In the genomic region with DNA sequence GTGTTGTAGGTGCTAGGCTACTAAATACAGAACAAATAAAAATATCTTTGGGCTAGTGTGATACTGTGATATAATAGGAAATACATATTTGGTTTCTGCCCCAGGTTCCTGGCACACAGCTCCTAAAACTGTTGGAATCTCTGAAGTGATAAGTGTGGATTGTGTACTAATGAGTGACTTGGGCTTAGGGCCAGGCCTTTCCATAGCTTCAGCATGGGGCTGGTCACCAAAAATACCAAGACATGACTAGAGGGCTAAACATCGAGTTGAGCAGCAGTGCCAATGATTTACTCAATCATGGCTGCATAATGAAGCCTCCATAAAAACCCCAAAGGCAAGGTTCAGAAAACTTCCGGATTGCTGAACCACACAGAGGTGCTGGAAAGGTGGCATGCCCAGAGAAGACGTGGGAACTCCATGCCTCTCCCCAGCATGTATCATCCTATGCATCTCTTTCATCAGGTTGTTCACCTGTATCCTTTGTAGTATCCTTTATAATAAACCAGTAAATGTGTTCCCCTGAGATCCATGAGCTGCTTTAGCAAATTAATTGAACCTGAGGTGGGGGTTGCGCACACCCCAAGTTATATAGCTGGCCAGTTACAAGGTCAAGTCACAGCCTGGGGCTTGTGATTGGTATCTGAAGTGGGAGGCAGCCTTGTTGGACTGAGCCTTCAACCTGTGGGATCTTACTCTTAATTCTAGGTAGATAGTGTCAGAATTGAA, we compare ENCODE assay signal across 13 cellular contexts. TPM values are rescaled to one million over a fixed set of nuclear protein-coding genes. Genes with fewer than 3 reads are reported as not detected.
DNase-seq lines count a peak whose midpoint lies in the region; ATAC-seq and TF ChIP-seq lines count a peak whose summit lies in the region.
"Had no signal": no experiment of that assay in that cellular context is flagged by ENCODE, and none has a peak within 500 bp of the region (broad histone marks: within the 10 kb centered on the region; RNA-seq: fewer than 3 reads in every experiment).

No MANE protein-coding gene starts in this region.

- CTCF ChIA-PET in CD4-positive, alpha-beta T cell (lab: Charles Lee), result no interaction called here

- H3K27me3 ChIP-seq in stomach, result no peaks in the 10 kb centered on the region
- no peaks in the 10 kb centered on the region for H3K27me3 ChIP-seq in CD4-positive, alpha-beta T cell (ENCODE audit: control insufficient read depth, insufficient read depth, low read length)

- ATAC-seq in left ventricle myocardium superior (peak; percentile 95), left lobe of liver (no peak)
- ATAC-seq in CD4-positive, alpha-beta T cell (ENCODE audit: poor library complexity), result no peak

- TF ChIP-seq CTCF in chondrocyte (IDR thresholded peaks at IDR 0.05) (no peak), stomach (IDR thresholded peaks at IDR 0.05) (no peak)
- TF ChIP-seq CTCF in CD4-positive, alpha-beta T cell (IDR thresholded peaks at IDR 0.05), result no peak

- no peaks in the 10 kb centered on the region for H3K9me3 ChIP-seq in stomach
- H3K9me3 ChIP-seq in CD4-positive, alpha-beta T cell (ENCODE audit: control insufficient read depth, low read length), result no peaks in the 10 kb centered on the region

- H3K27ac ChIP-seq in stomach, result peak overlapping the region; percentile 40 to 62 (median 53)
- no peak overlapping the region for H3K27ac ChIP-seq in CD4-positive, alpha-beta T cell (ENCODE audit: low read depth, low read length)

- H3K36me3 ChIP-seq in stomach, result peaks cover 0 to 3% (median 0%) of the 10 kb centered on the region in 4 donors

- no peaks in the 10 kb centered on the region for H3K27me3 Mint-ChIP-seq in chondrocyte (ENCODE audit: low read depth)
- H3K27me3 Mint-ChIP-seq in CD4-positive, alpha-beta T cell, result no peaks in the 10 kb centered on the region
- H3K27me3 Mint-ChIP-seq: activated naive CD8-positive, alpha-beta T cell treated with anti-CD3 and anti-CD28 coated beads, Interleukin-2, amount 10 ng/mL, durations not matched to agents 7 days and 5 days had no signal

- DNase-seq in NCI-H226 (peak; percentile 56), chondrocyte (ENCODE audit: low spot score) (no peak), left ventricle myocardium superior (peak; percentile 41), stomach (peak; percentile 86), LoVo (ENCODE audit: low spot score) (no peak), left lobe of liver (ENCODE audit: low spot score) (no peak)
- no peak for DNase-seq in CD4-positive, alpha-beta T cell
- DNase-seq: activated CD8-positive, alpha-beta memory T cell treated with anti-CD3 and anti-CD28 coated beads, Interleukin-2, amount 50 U/mL, for 48 hours; activated naive CD8-positive, alpha-beta T cell treated with anti-CD3 and anti-CD28 coated beads, Interleukin-2, amount 10 ng/mL, durations not matched to agents 7 days and 5 days; GF-D8; H7; NCI-H2107 had no signal

- 36 to 73% (median 53%) methylated on average over 4 of the region's 4 CpGs for WGBS in stomach, 5 donors

- H3K9me3 Mint-ChIP-seq in chondrocyte (ENCODE audit: low read depth), result peaks cover 3% of the 10 kb centered on the region
- H3K9me3 Mint-ChIP-seq in CD4-positive, alpha-beta T cell, result no peaks in the 10 kb centered on the region
- H3K9me3 Mint-ChIP-seq: activated naive CD8-positive, alpha-beta T cell treated with anti-CD3 and anti-CD28 coated beads, Interleukin-2, amount 10 ng/mL, durations not matched to agents 7 days and 5 days; neural crest cell had no signal

- peak overlapping the region; percentile 59 for H3K27ac Mint-ChIP-seq in chondrocyte (ENCODE audit: unreplicated experiment)
- no peak overlapping the region for H3K27ac Mint-ChIP-seq in CD4-positive, alpha-beta T cell
- H3K27ac Mint-ChIP-seq: activated naive CD8-positive, alpha-beta T cell treated with anti-CD3 and anti-CD28 coated beads, Interleukin-2, amount 10 ng/mL, durations not matched to agents 7 days and 5 days had no signal

- peaks cover 14 to 49% (median 31%) of the 10 kb centered on the region in 4 donors for H3K4me1 ChIP-seq in stomach

- intact Hi-C loops in left ventricle myocardium superior (cut with micrococcal nuclease), result no loop called here
- intact Hi-C loops in stomach (cut with DNase I; ENCODE audit: low total_unique reads), result no loop called here
- intact Hi-C loops in CD4-positive, alpha-beta T cell (cut with DNase I, micrococcal nuclease), result no loop called here

- TF ChIP-seq POLR2A in stomach (IDR thresholded peaks at IDR 0.05), result no peak

- H3K4me3 Mint-ChIP-seq in chondrocyte (ENCODE audit: unreplicated experiment), result no peak overlapping the region
- no peak overlapping the region for H3K4me3 Mint-ChIP-seq in CD4-positive, alpha-beta T cell
- H3K4me3 Mint-ChIP-seq: activated naive CD8-positive, alpha-beta T cell treated with anti-CD3 and anti-CD28 coated beads, Interleukin-2, amount 10 ng/mL, durations not matched to agents 7 days and 5 days; neural crest cell had no signal

- peaks cover 3% of the 10 kb centered on the region for H3K36me3 Mint-ChIP-seq in chondrocyte (ENCODE audit: low read depth)
- peaks cover 39% of the 10 kb centered on the region for H3K36me3 Mint-ChIP-seq in CD4-positive, alpha-beta T cell (ENCODE audit: low read depth)

- TF ChIP-seq EP300 in stomach (IDR thresholded peaks at IDR 0.05), result no peak

- POLR2A ChIA-PET in CD4-positive, alpha-beta T cell (lab: Charles Lee), result interaction anchor here (0.6 kb wide), 1 partner anchor 46 kb away, joined by 3 read pairs; no protein-coding TSS in a partner anchor

- peaks cover 28% of the 10 kb centered on the region for H3K4me1 Mint-ChIP-seq in chondrocyte (ENCODE audit: low read depth)
- peaks cover 32% of the 10 kb centered on the region for H3K4me1 Mint-ChIP-seq in CD4-positive, alpha-beta T cell (ENCODE audit: low read depth)
- H3K4me1 Mint-ChIP-seq: neural crest cell had no signal

- H3K4me3 ChIP-seq in stomach, result no peak overlapping the region

RNA-seq across cellular contexts. Expression of gene ZMYM4, which starts 51.6 kb away (rescaled TPM):
- total RNA-seq in chondrocyte (51.0 to 54.2 TPM (median 51.8 TPM) in 3 replicates), left ventricle myocardium superior (34.9 TPM), stomach (100 to 1,000 TPM in 1 of 5 donors, 10 to 100 TPM in 4; 19.3 to 104 (median 33.6) TPM), left lobe of liver (14.9 TPM)
- 10 to 100 TPM in 1 of 3 donors, 1 to 10 TPM in 2; 8.8 to 13.9 (median 9.8) TPM for polyA plus RNA-seq in stomach
- 10 to 100 TPM; 37.0 to 39.9 TPM for total RNA-seq in CD4-positive, alpha-beta T cell

Comparison
In these comparisons a context has a peak if more than half of its experiments do, and no peak if none do; other contexts are left out.
1. DNase-seq: peak in NCI-H226 (single experiment), left ventricle myocardium superior (single experiment) and stomach (single experiment); none in chondrocyte (single experiment), LoVo (single experiment), CD4-positive, alpha-beta T cell (0 of 10) and left lobe of liver (single experiment).